8 cellular contexts compared by ENCODE assay signal in genomic region chr1:27111771-27112573, GRCh38. TPM values are rescaled to one million over a fixed set of nuclear protein-coding genes. Genes with fewer than 3 reads are reported as not detected.
DNase-seq lines count a peak whose midpoint lies in the region; ATAC-seq and TF ChIP-seq lines count a peak whose summit lies in the region.

No MANE protein-coding gene starts in this region.

- no peak overlapping the region for H3K4me2 ChIP-seq in OCI-LY1 (ENCODE audit: low read length)

- no peaks in the 10 kb centered on the region for H3K9me3 Mint-ChIP-seq in nephron progenitor cell

- H3K36me3 ChIP-seq in OCI-LY1 (ENCODE audit: insufficient read depth, low read length): peaks cover 12% of the 10 kb centered on the region; the same call in 1 of the 2 replicates
- peaks cover 0 to 21% (median 18%) of the 10 kb centered on the region in 4 donors for H3K36me3 ChIP-seq in esophagus muscularis mucosa
- peaks cover 7 to 65% (median 27%) of the 10 kb centered on the region in 4 donors for H3K36me3 ChIP-seq in stomach

- intact Hi-C loops in esophagus muscularis mucosa (cut with DNase I) (no loop called here), stomach (cut with DNase I; ENCODE audit: low total_unique reads) (no loop called here)

- H3K9me2 ChIP-seq in OCI-LY1 (ENCODE audit: low read depth, low read length): no peaks in the 10 kb centered on the region

- no peak overlapping the region for H3K27ac ChIP-seq in OCI-LY1 (ENCODE audit: low read depth, low read length, poor library complexity, severe bottlenecking)
- peak overlapping the region in 2 of 4 donors; percentile 22 to 29 for H3K27ac ChIP-seq in esophagus muscularis mucosa (replicated peaks in 1 of 4)
- H3K27ac ChIP-seq in stomach: peak overlapping the region; percentile 8 to 78 (median 56)

- H3K27me3 Mint-ChIP-seq in nephron progenitor cell (ENCODE audit: low read depth, poor library complexity): no peaks in the 10 kb centered on the region

- no peak overlapping the region for H3K9ac ChIP-seq in OCI-LY1 (ENCODE audit: low read length)

- WGBS in esophagus muscularis mucosa: 51% methylated on average over 3 of the region's 5 CpGs
- 25 to 34% (median 31%) methylated on average over 4 to 5 of the region's 5 CpGs for WGBS in stomach, 5 donors

- TF ChIP-seq POLR2A in esophagus muscularis mucosa (IDR thresholded peaks at IDR 0.05; ENCODE audit: low read depth): no peak
- TF ChIP-seq POLR2A in stomach (IDR thresholded peaks at IDR 0.05): no peak

- H3K4me3 Mint-ChIP-seq in nephron progenitor cell: no peak overlapping the region

- H3K36me3 Mint-ChIP-seq in nephron progenitor cell (ENCODE audit: low read depth): peaks cover 6% of the 10 kb centered on the region

- H3K27me3 ChIP-seq in OCI-LY1 (ENCODE audit: insufficient read depth, low read length): no peaks in the 10 kb centered on the region
- H3K27me3 ChIP-seq in esophagus muscularis mucosa: no peaks in the 10 kb centered on the region
- no peaks in the 10 kb centered on the region for H3K27me3 ChIP-seq in stomach

- peaks cover 14% of the 10 kb centered on the region for H3K4me1 Mint-ChIP-seq in nephron progenitor cell

- H3K4me1 ChIP-seq in OCI-LY1 (ENCODE audit: insufficient read depth, low read length, severe bottlenecking) (peaks cover 9% of the 10 kb centered on the region), esophagus muscularis mucosa (peaks cover 20 to 41% (median 37%) of the 10 kb centered on the region in 4 donors), stomach (peaks cover 34 to 74% (median 40%) of the 10 kb centered on the region in 4 donors)

- TF ChIP-seq EP300 in esophagus muscularis mucosa (IDR thresholded peaks at IDR 0.05) (no peak), stomach (IDR thresholded peaks at IDR 0.05) (no peak)

- no peaks in the 10 kb centered on the region for H4K20me1 ChIP-seq in OCI-LY1 (ENCODE audit: insufficient read depth, low read length)

- H3K79me2 ChIP-seq in OCI-LY1 (ENCODE audit: insufficient read depth, low read length): no peaks in the 10 kb centered on the region

- peak; percentile 10 for DNase-seq in NCI-H1694 treated with DMSO at 0.1 percent for 48 hours (lab: John Stamatoyannopoulos, UW)
- DNase-seq in NCI-H1694 (lab: John Stamatoyannopoulos, UW): no peak
- peak; percentile 60 for DNase-seq in activated T-cell treated with anti-CD3 and anti-CD28 coated beads for 48 hours (ENCODE audit: low read depth)
- DNase-seq in esophagus muscularis mucosa (ENCODE audit: extremely low spot score): peak; percentile 93
- peak; percentile 26 for DNase-seq in nephron progenitor cell
- peak; percentile 76 for DNase-seq in stomach

- peak; percentile 33; the same call in 1 of the 2 replicates for TF ChIP-seq CTCF in OCI-LY1 (IDR thresholded peaks at IDR 0.05; ENCODE audit: low read length)
- TF ChIP-seq CTCF in esophagus muscularis mucosa (IDR thresholded peaks at IDR 0.05): peak in 1 of 3 experiments; percentile 16
- no peak for TF ChIP-seq CTCF in nephron progenitor cell (IDR thresholded peaks at IDR 0.05)
- TF ChIP-seq CTCF in stomach (IDR thresholded peaks at IDR 0.05): peak in 2 of 7 experiments; percentile 23 to 36

- H3K27ac Mint-ChIP-seq in nephron progenitor cell: peak overlapping the region; percentile 83

- H3K9me3 ChIP-seq in OCI-LY1 (ENCODE audit: low read length) (no peaks in the 10 kb centered on the region), esophagus muscularis mucosa (no peaks in the 10 kb centered on the region), stomach (no peaks in the 10 kb centered on the region)

- H2AFZ ChIP-seq in OCI-LY1 (ENCODE audit: low read length): no peak overlapping the region

- H3K4me3 ChIP-seq in OCI-LY1 (ENCODE audit: low read depth, low read length, poor library complexity, severe bottlenecking): no peak overlapping the region
- no peak overlapping the region for H3K4me3 ChIP-seq in esophagus muscularis mucosa
- no peak overlapping the region for H3K4me3 ChIP-seq in stomach

- H3F3A ChIP-seq in OCI-LY1 (ENCODE audit: insufficient read depth, low read length): no peaks in the 10 kb centered on the region

- ATAC-seq in HG02884 (IDR thresholded peaks at IDR 0.05; ENCODE audit: unreplicated experiment): peak; percentile 78

RNA-seq across cellular contexts. Expression of gene SLC9A1, which starts 43.0 kb away (rescaled TPM):
- 10 to 100 TPM in 3 of 4 donors, 1 to 10 TPM in 1; 8.3 to 29.2 (median 11.4) TPM for total RNA-seq in esophagus muscularis mucosa
- 100 to 1,000 TPM in 1 of 5 donors, 10 to 100 TPM in 4; 25.7 to 132 (median 42.0) TPM for total RNA-seq in stomach
- 10 to 100 TPM; 16.3 to 27.6 (median 19.2) TPM for polyA plus RNA-seq in stomach
